In genomic region chr16:1308977-1309885, GRCh38 we compare ENCODE assay signal across 8 cellular contexts. TPM values are rescaled to one million over a fixed set of nuclear protein-coding genes. Genes with fewer than 3 reads are reported as not detected.
DNase-seq lines count a peak whose midpoint lies in the region; ATAC-seq and TF ChIP-seq lines count a peak whose summit lies in the region.

TSS of gene UBE2I (plus strand) at chr16:1309636. CDS start at chr16:1314031, 4,395 bp downstream.

- peaks cover 44% of the 10 kb centered on the region for H3K79me2 ChIP-seq in fibroblast of lung (ENCODE audit: control insufficient read depth, insufficient read depth, low read length)

- POLR2A ChIA-PET in RWPE1 (lab: Yijun Ruan, JAX; ENCODE audit: low non-redundant PET): interaction anchor here (0.5 kb wide), 1 partner anchor 17 kb away, joined by 6 read pairs; no protein-coding TSS in a partner anchor
- POLR2A ChIA-PET in naive thymus-derived CD4-positive, alpha-beta T cell (lab: Charles Lee): interaction anchor here (1.0 to 1.8 kb wide), 7 partner anchors 29 to 473 kb away, joined by 3 to 7 read pairs (median 4); partner anchors contain the start of genes NUBP2, SPSB3 and TELO2

- CTCF ChIA-PET in RWPE1 (lab: Yijun Ruan, JAX): interaction anchor here (0.6 to 0.9 kb wide), 3 partner anchors 11 to 62 kb away, joined by 3 to 4 read pairs (median 3); no protein-coding TSS in a partner anchor
- CTCF ChIA-PET in naive thymus-derived CD4-positive, alpha-beta T cell (lab: Charles Lee): no interaction called here

- peaks cover 10% of the 10 kb centered on the region for H3K4me1 ChIP-seq in fibroblast of lung (ENCODE audit: control insufficient read depth, extremely low read depth, insufficient read depth, low read length)
- peaks cover 27 to 33% of the 10 kb centered on the region in 2 donors for H3K4me1 ChIP-seq in naive thymus-derived CD4-positive, alpha-beta T cell (ENCODE audit: control insufficient read depth in 2 of 2, insufficient read depth in 2 of 2, low read length in 2 of 2)

- H3K9ac ChIP-seq in fibroblast of lung (ENCODE audit: insufficient read depth, low read length): peak within 1 kb of the TSS; percentile 100

- peak within 1 kb of the TSS; percentile 96 for H3K27ac ChIP-seq in RWPE1
- H3K27ac ChIP-seq in fibroblast of lung (ENCODE audit: insufficient read depth, low read length): peak within 1 kb of the TSS; percentile 100
- H3K27ac ChIP-seq in naive thymus-derived CD4-positive, alpha-beta T cell (ENCODE audit: low read depth, low read length): peak within 1 kb of the TSS; percentile 99

- peaks cover 44% of the 10 kb centered on the region for H3K36me3 Mint-ChIP-seq in activated T-helper 17 cell treated with anti-CD3 and anti-CD28 coated beads, Interleukin-2, amount 50 U/mL, for 72 hours (ENCODE audit: low read depth)
- H3K36me3 Mint-ChIP-seq in naive thymus-derived CD4-positive, alpha-beta T cell: peaks cover 0 to 14% (median 4%) of the 10 kb centered on the region in 5 donors
- H3K36me3 Mint-ChIP-seq in stimulated activated memory B cell treated with anti-CD40 and anti-IgM and Interleukin-4, amounts not matched to agents 10 μg/mL and 1 μg/mL and 100 μg/mL, for 72 hours: peaks cover 24% of the 10 kb centered on the region

- ATAC-seq in activated T-helper 17 cell treated with anti-CD3 and anti-CD28 coated beads, Interleukin-2, amount 50 U/mL, for 72 hours (replicated peaks): peak; percentile 70
- ATAC-seq in naive thymus-derived CD4-positive, alpha-beta T cell: peak; percentile 85
- peak; percentile 86 for ATAC-seq in stimulated activated memory B cell treated with anti-CD40 and anti-IgM and Interleukin-4, amounts not matched to agents 10 μg/mL and 1 μg/mL and 100 μg/mL, for 72 hours

- no peaks in the 10 kb centered on the region for H3K9me3 ChIP-seq in fibroblast of lung (ENCODE audit: control insufficient read depth, insufficient read depth, low read depth, low read length)
- no peaks in the 10 kb centered on the region for H3K9me3 ChIP-seq in naive thymus-derived CD4-positive, alpha-beta T cell (ENCODE audit: control insufficient read depth in 2 of 3, low read length in 3 of 3)

- H3K27me3 ChIP-seq in fibroblast of lung (ENCODE audit: control insufficient read depth, insufficient read depth, low read length): no peaks in the 10 kb centered on the region
- no peaks in the 10 kb centered on the region for H3K27me3 ChIP-seq in naive thymus-derived CD4-positive, alpha-beta T cell (ENCODE audit: control insufficient read depth in 2 of 2, insufficient read depth in 2 of 2, low read length in 2 of 2)

- H3K4me2 ChIP-seq in fibroblast of lung (ENCODE audit: extremely low read depth, insufficient read depth, low read length): peak within 1 kb of the TSS; percentile 79

- H3K9me3 Mint-ChIP-seq in activated T-helper 17 cell treated with anti-CD3 and anti-CD28 coated beads, Interleukin-2, amount 50 U/mL, for 72 hours: no peaks in the 10 kb centered on the region
- peaks cover 0 to 4% (median 0%) of the 10 kb centered on the region in 11 donors for H3K9me3 Mint-ChIP-seq in naive thymus-derived CD4-positive, alpha-beta T cell
- no peaks in the 10 kb centered on the region for H3K9me3 Mint-ChIP-seq in stimulated activated memory B cell treated with anti-CD40 and anti-IgM and Interleukin-4, amounts not matched to agents 10 μg/mL and 1 μg/mL and 100 μg/mL, for 72 hours

- H2AFZ ChIP-seq in fibroblast of lung (ENCODE audit: low read length): peak within 1 kb of the TSS; percentile 97

- H3K36me3 ChIP-seq in fibroblast of lung (ENCODE audit: control insufficient read depth, insufficient read depth, low read length): peaks cover 10% of the 10 kb centered on the region
- H3K36me3 ChIP-seq in naive thymus-derived CD4-positive, alpha-beta T cell (ENCODE audit: control insufficient read depth in 2 of 3, insufficient read depth in 3 of 3, low read length in 3 of 3): peaks cover under 1 to 24% (median 5%) of the 10 kb centered on the region in 3 experiments

- peak within 1 kb of the TSS; percentile 66 to 96 (median 90) for H3K4me3 ChIP-seq in fibroblast of lung (replicated peaks in 1 of 4; ENCODE audit: control extremely low read depth in 1 of 4, insufficient read depth in 1 of 4, low read depth in 3 of 4, low read length in 4 of 4)
- H3K4me3 ChIP-seq in naive thymus-derived CD4-positive, alpha-beta T cell (ENCODE audit: low read length): peak within 1 kb of the TSS; percentile 95

- H3K4me1 Mint-ChIP-seq in activated T-helper 17 cell treated with anti-CD3 and anti-CD28 coated beads, Interleukin-2, amount 50 U/mL, for 72 hours: no peaks in the 10 kb centered on the region
- peaks cover 15 to 56% (median 34%) of the 10 kb centered on the region in 7 donors for H3K4me1 Mint-ChIP-seq in naive thymus-derived CD4-positive, alpha-beta T cell
- peaks cover 73% of the 10 kb centered on the region for H3K4me1 Mint-ChIP-seq in stimulated activated memory B cell treated with anti-CD40 and anti-IgM and Interleukin-4, amounts not matched to agents 10 μg/mL and 1 μg/mL and 100 μg/mL, for 72 hours

- H3K27me3 Mint-ChIP-seq in activated T-helper 17 cell treated with anti-CD3 and anti-CD28 coated beads, Interleukin-2, amount 50 U/mL, for 72 hours: no peaks in the 10 kb centered on the region
- H3K27me3 Mint-ChIP-seq in naive thymus-derived CD4-positive, alpha-beta T cell: no peaks in the 10 kb centered on the region
- no peaks in the 10 kb centered on the region for H3K27me3 Mint-ChIP-seq in stimulated activated memory B cell treated with anti-CD40 and anti-IgM and Interleukin-4, amounts not matched to agents 10 μg/mL and 1 μg/mL and 100 μg/mL, for 72 hours

- peaks cover 3% of the 10 kb centered on the region for H4K20me1 ChIP-seq in fibroblast of lung (ENCODE audit: control insufficient read depth, extremely low read depth, insufficient read depth, low read length)

- TF ChIP-seq CTCF in RWPE1 (conservative IDR thresholded peaks at IDR 0.05; ENCODE audit: low read depth): no peak
- TF ChIP-seq CTCF in fibroblast of lung (conservative IDR thresholded peaks at IDR 0.05 in 1 of 2, IDR thresholded peaks at IDR 0.05 in 1 of 2; ENCODE audit: low read depth in 1 of 2, low read length in 2 of 2): no peak

- H3K27ac Mint-ChIP-seq in activated T-helper 17 cell treated with anti-CD3 and anti-CD28 coated beads, Interleukin-2, amount 50 U/mL, for 72 hours: peak within 1 kb of the TSS; percentile 99
- peak within 1 kb of the TSS; percentile 97 to 100 (median 99) for H3K27ac Mint-ChIP-seq in naive thymus-derived CD4-positive, alpha-beta T cell
- H3K27ac Mint-ChIP-seq in stimulated activated memory B cell treated with anti-CD40 and anti-IgM and Interleukin-4, amounts not matched to agents 10 μg/mL and 1 μg/mL and 100 μg/mL, for 72 hours: peak within 1 kb of the TSS; percentile 99

- peak within 1 kb of the TSS; percentile 90 for H3K4me3 Mint-ChIP-seq in activated T-helper 17 cell treated with anti-CD3 and anti-CD28 coated beads, Interleukin-2, amount 50 U/mL, for 72 hours
- H3K4me3 Mint-ChIP-seq in naive thymus-derived CD4-positive, alpha-beta T cell: peak within 1 kb of the TSS; percentile 92 to 100 (median 98)
- peak within 1 kb of the TSS; percentile 93 for H3K4me3 Mint-ChIP-seq in stimulated activated memory B cell treated with anti-CD40 and anti-IgM and Interleukin-4, amounts not matched to agents 10 μg/mL and 1 μg/mL and 100 μg/mL, for 72 hours

- DNase-seq in Daoy (ENCODE audit: low read depth): peak; percentile 95
- DNase-seq in GOT3 (lab: John Stamatoyannopoulos, UW): peak; percentile 95
- peak; percentile 96 for DNase-seq in LoVo (ENCODE audit: low spot score)
- peak; percentile 98 for DNase-seq in RWPE1 (ENCODE audit: low spot score)
- peak; percentile 99 for DNase-seq in fibroblast of lung (ENCODE audit: low read depth in 2 of 2)
- peak; percentile 95 to 100 (median 99) for DNase-seq in naive thymus-derived CD4-positive, alpha-beta T cell

- intact Hi-C loops in naive thymus-derived CD4-positive, alpha-beta T cell (cut with micrococcal nuclease): loop anchor here (1.0 to 10.0 kb wide), 14 partner anchors 34 to 848 kb away; partner anchors contain the start of genes GNPTG (in 2 of the 2), TSR3 (in 2 of the 2), CRAMP1 (in 1 of the 2) and HAGH (in 1 of the 2)

RNA-seq across cellular contexts. Expression of gene UBE2I, which starts in this region (rescaled TPM):
- 37.6 and 69.5 TPM in 2 replicates for total RNA-seq in Daoy (2014; rRNA removed; shearing (Covaris generic))
- total RNA-seq in activated T-helper 17 cell treated with anti-CD3 and anti-CD28 coated beads, Interleukin-2, amount 50 U/mL, for 72 hours: 100 to 1,000 TPM; 204 to 206 TPM
- 42.1 and 44.4 TPM in 2 replicates for total RNA-seq in fibroblast of lung
- polyA plus RNA-seq in fibroblast of lung: 142 and 202 TPM in 2 replicates
- 119 and 157 TPM in 2 replicates for polyA plus RNA-seq in fibroblast of lung (2012)
- 27.7 and 27.9 TPM in 2 replicates for polyA minus RNA-seq in fibroblast of lung (ENCODE audit: low replicate concordance)
- total RNA-seq in naive thymus-derived CD4-positive, alpha-beta T cell: 100 to 1,000 TPM; 159 to 277 (median 203) TPM
- polyA plus RNA-seq in naive thymus-derived CD4-positive, alpha-beta T cell: 10 to 100 TPM; 67.2 to 78.9 TPM

Comparison
In these comparisons a context has a peak if more than half of its experiments do, and no peak if none do; other contexts are left out.
1. Peak in every context shown above with its lines: DNase-seq, ATAC-seq, H3K4me3 ChIP-seq and H3K27ac ChIP-seq.